ENCODE assay signal across 1 cellular context in the genomic region with DNA sequence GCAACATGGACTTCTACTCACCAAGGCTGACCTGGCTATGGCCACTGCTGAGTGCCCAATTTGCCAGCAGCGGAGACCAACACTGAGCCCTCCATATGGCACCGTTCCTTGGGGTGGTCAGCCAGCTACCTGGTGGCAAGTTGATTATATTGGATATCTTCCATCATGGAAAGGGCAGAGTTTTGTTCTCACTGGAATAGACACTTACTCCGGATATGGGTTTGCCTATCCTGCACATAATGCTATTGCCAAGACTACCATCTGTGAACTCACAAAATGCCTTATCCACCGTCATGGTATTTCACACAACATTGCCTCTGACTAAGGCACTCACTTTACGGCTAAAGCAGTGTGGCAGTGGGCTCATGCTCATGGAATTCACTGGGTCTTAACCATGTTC. TPM values are rescaled to one million over a fixed set of nuclear protein-coding genes. Genes with fewer than 3 reads are reported as not detected.
"Had no signal": no experiment of that assay in that cellular context is flagged by ENCODE, and none has a peak within 500 bp of the region (broad histone marks: within the 10 kb centered on the region; RNA-seq: fewer than 3 reads in every experiment).

No MANE protein-coding gene starts in this region.

RNA-seq across cellular contexts. Expression of a gene that starts 54.5 kb away (rescaled TPM):
- total RNA-seq: myocyte had no signal
